In the genomic region with DNA sequence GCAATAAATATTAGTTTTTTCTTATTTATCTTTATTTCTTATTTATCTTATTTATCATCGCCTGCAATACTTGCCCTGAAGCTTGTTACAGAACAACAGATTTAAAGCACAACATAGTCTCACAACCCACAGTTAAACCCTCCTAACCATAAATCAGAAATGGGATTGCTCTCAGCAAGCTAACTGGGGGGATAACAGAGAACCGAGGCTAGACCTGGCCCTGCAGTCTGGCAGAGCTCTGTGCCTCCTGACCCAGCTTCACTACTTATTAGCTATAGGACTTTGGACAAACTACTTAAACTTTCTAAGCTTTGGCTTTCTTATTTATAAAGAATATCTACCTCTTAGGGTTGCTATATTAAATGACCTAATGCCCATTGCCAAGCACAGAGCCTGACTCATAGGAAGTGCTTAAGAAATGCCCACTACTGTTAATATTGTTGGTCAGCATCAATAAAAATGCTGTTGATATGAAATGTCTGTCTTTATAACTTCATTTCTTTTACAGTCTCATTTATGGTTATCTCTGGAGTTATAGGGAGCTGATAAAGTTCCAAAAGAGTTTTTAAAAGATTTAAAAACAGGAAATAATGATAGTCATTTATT, we compare ENCODE assay signal across 18 cellular contexts.
DNase-seq lines count a peak whose midpoint lies in the region; ATAC-seq, FAIRE-seq and TF ChIP-seq lines count a peak whose summit lies in the region.
"Had no signal": no experiment of that assay in that cellular context is flagged by ENCODE, and none has a peak within 500 bp of the region (broad histone marks: within the 10 kb centered on the region; RNA-seq: fewer than 3 reads in every experiment).

No MANE protein-coding gene starts in this region.

- DNase-seq in Calu3 = no peak
- peak; percentile 46 for DNase-seq in MG63
- peak; percentile 68 for DNase-seq in bronchial epithelial cell (ENCODE audit: low read depth)
- peak; percentile 49 for DNase-seq in kidney tubule cell (ENCODE audit: low spot score)
- no peak for DNase-seq in GM19240 (ENCODE audit: insufficient read length, low spot score)
- DNase-seq in NOMO-1 treated with dmso at 0.1 percent for 144 hours (lab: John Stamatoyannopoulos, UW; ENCODE audit: unreplicated experiment) = no peak
- DNase-seq in activated CD4-positive, alpha-beta T cell treated with anti-CD3 and anti-CD28 coated beads for 1 hour = no peak
- DNase-seq in left colon = no peak
- DNase-seq: activated effector memory CD4-positive, alpha-beta T cell treated with anti-CD3 and anti-CD28 coated beads, Interleukin-2, amount 50 U/mL, for 16 hours; esophagus squamous epithelium; GF-D8; left ventricle myocardium superior; naive thymus-derived CD8-positive, alpha-beta T cell; NCI-H2227 treated with DMSO at 0.1 percent for 48 hours; stimulated activated naive CD8-positive, alpha-beta T cell treated with anti-CD3 and anti-CD28 coated beads, Interleukin-15, amount 100 ng/mL, for 72 hours had no signal

- ATAC-seq in left colon = no peak
- ATAC-seq: left ventricle myocardium superior; naive thymus-derived CD8-positive, alpha-beta T cell; stimulated activated naive CD8-positive, alpha-beta T cell treated with anti-CD3 and anti-CD28 coated beads, Interleukin-15, amount 100 ng/mL, for 72 hours had no signal

- H3K27me3 ChIP-seq in MG63 = no peaks in the 10 kb centered on the region
- no peaks in the 10 kb centered on the region for H3K27me3 ChIP-seq in bronchial epithelial cell (ENCODE audit: control insufficient read depth, insufficient read depth, low read length)
- H3K27me3 ChIP-seq: ascending aorta, esophagus squamous epithelium had no signal

- intact Hi-C loops in Calu3 (cut with micrococcal nuclease; ENCODE audit: unreplicated experiment) (no loop called here), left colon (cut with DNase I, micrococcal nuclease) (no loop called here)

- no peak overlapping the region for H3K4me3 Mint-ChIP-seq in Calu3 (ENCODE audit: low read depth, unreplicated experiment)
- H3K4me3 Mint-ChIP-seq: IgD-negative memory B cell; naive thymus-derived CD8-positive, alpha-beta T cell; stimulated activated naive CD8-positive, alpha-beta T cell treated with anti-CD3 and anti-CD28 coated beads, Interleukin-15, amount 100 ng/mL, for 72 hours had no signal

- no peak for FAIRE-seq in bronchial epithelial cell (lab: Jason Lieb, UNC)

- no peaks in the 10 kb centered on the region for H3K36me3 ChIP-seq in MG63
- no peaks in the 10 kb centered on the region for H3K36me3 ChIP-seq in bronchial epithelial cell (ENCODE audit: control insufficient read depth, insufficient read depth, low read length)
- H3K36me3 ChIP-seq: ascending aorta, esophagus squamous epithelium, prostate gland had no signal

- H3K27me3 Mint-ChIP-seq in Calu3 (ENCODE audit: unreplicated experiment) = no peaks in the 10 kb centered on the region

- TF ChIP-seq CTCF in Calu3 (IDR thresholded peaks at IDR 0.05; ENCODE audit: unreplicated experiment) = no peak
- TF ChIP-seq CTCF in bronchial epithelial cell (IDR thresholded peaks at IDR 0.05; ENCODE audit: insufficient read depth, low read length, severe bottlenecking) = no peak

- H3K27ac Mint-ChIP-seq in Calu3 (ENCODE audit: unreplicated experiment) = peak overlapping the region; percentile 64
- H3K27ac Mint-ChIP-seq: IgD-negative memory B cell; naive thymus-derived CD8-positive, alpha-beta T cell; stimulated activated naive CD8-positive, alpha-beta T cell treated with anti-CD3 and anti-CD28 coated beads, Interleukin-15, amount 100 ng/mL, for 72 hours had no signal

- H3K4me3 ChIP-seq in MG63 (no peak overlapping the region), bronchial epithelial cell (ENCODE audit: low read depth, low read length) (no peak overlapping the region)
- H3K4me3 ChIP-seq: ascending aorta, esophagus squamous epithelium, prostate gland had no signal

- H3K9me3 Mint-ChIP-seq in Calu3 (ENCODE audit: low read depth, unreplicated experiment) = no peaks in the 10 kb centered on the region
- H3K9me3 Mint-ChIP-seq: IgD-negative memory B cell; naive thymus-derived CD8-positive, alpha-beta T cell; stimulated activated naive CD8-positive, alpha-beta T cell treated with anti-CD3 and anti-CD28 coated beads, Interleukin-15, amount 100 ng/mL, for 72 hours had no signal

- H3K4me1 Mint-ChIP-seq in Calu3 (ENCODE audit: low read depth, unreplicated experiment) = peaks cover 68% of the 10 kb centered on the region
- H3K4me1 Mint-ChIP-seq: naive thymus-derived CD8-positive, alpha-beta T cell; stimulated activated naive CD8-positive, alpha-beta T cell treated with anti-CD3 and anti-CD28 coated beads, Interleukin-15, amount 100 ng/mL, for 72 hours had no signal

- CTCF ChIA-PET in Calu3 (lab: Charles Lee) = interaction anchor here (0.6 to 2.2 kb wide), 4 partner anchors 16 to 115 kb away, joined by 3 to 11 read pairs (median 3); no protein-coding TSS in a partner anchor

- no TSS peak for BruUV-seq in Calu3 (replicated peaks; lab: Mats Ljungman, UMichigan)

- H3K9me3 ChIP-seq in MG63 = no peaks in the 10 kb centered on the region
- H3K9me3 ChIP-seq: ascending aorta, esophagus squamous epithelium, prostate gland had no signal

- H3K36me3 Mint-ChIP-seq in Calu3 (ENCODE audit: insufficient read depth, unreplicated experiment) = peaks cover 5% of the 10 kb centered on the region
- H3K36me3 Mint-ChIP-seq: IgD-negative memory B cell; naive thymus-derived CD8-positive, alpha-beta T cell had no signal

Comparison
In these comparisons a context has a peak if more than half of its experiments do, and no peak if none do; other contexts are left out.
1. DNase-seq: peak in MG63 (single experiment), bronchial epithelial cell (single experiment) and kidney tubule cell (single experiment); none in Calu3 (single experiment), GM19240 (single experiment), NOMO-1 treated with dmso at 0.1 percent for 144 hours (single experiment), activated CD4-positive, alpha-beta T cell treated with anti-CD3 and anti-CD28 coated beads for 1 hour (single experiment) and left colon (0 of 2).